Comparison of ENCODE assay signal across 16 cellular contexts in genomic region chr9:113317777-113318176, GRCh38. TPM values are rescaled to one million over a fixed set of nuclear protein-coding genes. Genes with fewer than 3 reads are reported as not detected.
DNase-seq lines count a peak whose midpoint lies in the region; ATAC-seq and TF ChIP-seq lines count a peak whose summit lies in the region.
"Had no signal": no experiment of that assay in that cellular context is flagged by ENCODE, and none has a peak within 500 bp of the region (broad histone marks: within the 10 kb centered on the region; RNA-seq: fewer than 3 reads in every experiment).

No MANE protein-coding gene starts in this region.

- DNase-seq in AG09309 (ENCODE audit: low read depth) (no peak), amniotic epithelial cell (ENCODE audit: low read depth) (peak; percentile 4), glutamatergic neuron (no peak), NCI-H187 (lab: John Stamatoyannopoulos, UW) (no peak), OCI-M2 (lab: John Stamatoyannopoulos, UW; ENCODE audit: unreplicated experiment) (no peak)
- DNase-seq: activated CD4-positive, alpha-beta memory T cell treated with anti-CD3 and anti-CD28 coated beads for 36 hours; anterior cingulate cortex; DMS53; heart left ventricle; SHP77 treated with DMSO at 0.1 percent for 48 hours; stimulated activated CD4-positive, alpha-beta T cell treated with anti-CD3 and anti-CD28 coated beads, Interleukin-2, amount 100 ng/mL, for 24 hours had no signal

- H3K9me3 Mint-ChIP-seq in glutamatergic neuron (ENCODE audit: unreplicated experiment), result no peaks in the 10 kb centered on the region
- H3K9me3 Mint-ChIP-seq: activated CD4-positive, alpha-beta memory T cell treated with anti-CD3 and anti-CD28 coated beads for 36 hours; activated T-helper 2 cell treated with anti-CD3 and anti-CD28 coated beads, Interferon-gamma antibody, Interleukin-2, Interleukin-4, amounts not matched to agents 10 μg/mL and 5 μg/mL and 100 μg/mL, durations not matched to agents 14 hours and 24 hours and 36 hours had no signal

- H3K36me3 Mint-ChIP-seq in glutamatergic neuron (ENCODE audit: unreplicated experiment), result no peaks in the 10 kb centered on the region
- H3K36me3 Mint-ChIP-seq: activated CD4-positive, alpha-beta memory T cell treated with anti-CD3 and anti-CD28 coated beads for 36 hours had no signal

- peaks cover 5% of the 10 kb centered on the region for H3K4me1 Mint-ChIP-seq in glutamatergic neuron (ENCODE audit: low read depth, unreplicated experiment)
- H3K4me1 Mint-ChIP-seq: B cell had no signal

- TF ChIP-seq CTCF in AG09309 (IDR thresholded peaks at IDR 0.05; ENCODE audit: control insufficient read depth, insufficient read depth, low read depth, low read length, missing control alignments) (peak; percentile 43), glutamatergic neuron (IDR thresholded peaks at IDR 0.05; ENCODE audit: partially characterized antibody, unreplicated experiment) (peak; percentile 22)

- no peak overlapping the region for H3K4me3 ChIP-seq in AG09309 (ENCODE audit: control insufficient read depth, low read depth, low read length)
- H3K4me3 ChIP-seq: heart left ventricle had no signal

- no peak for ATAC-seq in HG03520 (IDR thresholded peaks at IDR 0.05; ENCODE audit: unreplicated experiment)
- ATAC-seq: heart left ventricle had no signal

- H3K4me3 Mint-ChIP-seq in glutamatergic neuron (ENCODE audit: unreplicated experiment), result no peak overlapping the region
- H3K4me3 Mint-ChIP-seq: activated CD4-positive, alpha-beta memory T cell treated with anti-CD3 and anti-CD28 coated beads for 36 hours; B cell had no signal

- no peak overlapping the region for H3K27ac Mint-ChIP-seq in glutamatergic neuron (ENCODE audit: unreplicated experiment)
- H3K27ac Mint-ChIP-seq: activated CD4-positive, alpha-beta memory T cell treated with anti-CD3 and anti-CD28 coated beads for 36 hours; activated T-helper 2 cell treated with anti-CD3 and anti-CD28 coated beads, Interferon-gamma antibody, Interleukin-2, Interleukin-4, amounts not matched to agents 10 μg/mL and 5 μg/mL and 100 μg/mL, durations not matched to agents 14 hours and 24 hours and 36 hours; B cell had no signal

- H3K27me3 Mint-ChIP-seq in glutamatergic neuron (ENCODE audit: unreplicated experiment), result peaks cover 2% of the 10 kb centered on the region
- H3K27me3 Mint-ChIP-seq: activated CD4-positive, alpha-beta memory T cell treated with anti-CD3 and anti-CD28 coated beads for 36 hours had no signal

RNA-seq across cellular contexts. Expression of gene RNF183, which starts 14.6 kb away (rescaled TPM):
- not detected for total RNA-seq in glutamatergic neuron (ENCODE audit: unreplicated experiment)
- total RNA-seq: B cell, heart left ventricle, MCF 10A, myocyte had no signal

RNA-seq across cellular contexts. Expression of gene WDR31, which starts 22.3 kb away (rescaled TPM):
- 1.3 TPM for total RNA-seq in glutamatergic neuron (ENCODE audit: unreplicated experiment)

RNA-seq across cellular contexts. Expression of gene BSPRY, which starts 31.6 kb away (rescaled TPM):
- total RNA-seq in glutamatergic neuron (ENCODE audit: unreplicated experiment), result not detected
- total RNA-seq: myocyte had no signal

RNA-seq across cellular contexts. Expression of gene PRPF4, which starts 42.3 kb away (rescaled TPM):
- 21.9 TPM for total RNA-seq in glutamatergic neuron (ENCODE audit: unreplicated experiment)

RNA-seq across cellular contexts. Expression of gene CDC26, which starts 42.4 kb away (rescaled TPM):
- 13.4 TPM for total RNA-seq in glutamatergic neuron (ENCODE audit: unreplicated experiment)
